Comparison of ENCODE assay signal across 10 cellular contexts in genomic region chr2:60873381-60873780, GRCh38. TPM values are rescaled to one million over a fixed set of nuclear protein-coding genes. Genes with fewer than 3 reads are reported as not detected.
DNase-seq lines count a peak whose midpoint lies in the region; ATAC-seq lines count a peak whose summit lies in the region.
"Had no signal": no experiment of that assay in that cellular context is flagged by ENCODE, and none has a peak within 500 bp of the region (broad histone marks: within the 10 kb centered on the region; RNA-seq: fewer than 3 reads in every experiment).

No MANE protein-coding gene starts in this region.

- no peaks in the 10 kb centered on the region for H3K27me3 Mint-ChIP-seq in activated naive CD8-positive, alpha-beta T cell treated with anti-CD3 and anti-CD28 coated beads, Interleukin-2, amount 50 U/mL, for 24 hours

- peak overlapping the region; percentile 84 for H3K27ac Mint-ChIP-seq in activated naive CD8-positive, alpha-beta T cell treated with anti-CD3 and anti-CD28 coated beads, Interleukin-2, amount 50 U/mL, for 24 hours

- peak overlapping the region; percentile 25 for H3K4me3 Mint-ChIP-seq in activated naive CD8-positive, alpha-beta T cell treated with anti-CD3 and anti-CD28 coated beads, Interleukin-2, amount 50 U/mL, for 24 hours

- DNase-seq in activated naive CD8-positive, alpha-beta T cell treated with anti-CD3 and anti-CD28 coated beads, Interleukin-2, amount 50 U/mL, for 24 hours = no peak
- DNase-seq in left lobe of liver (ENCODE audit: low spot score) = no peak
- DNase-seq in putamen (ENCODE audit: low spot score) = no peak
- no peak for DNase-seq in AG20443 (ENCODE audit: low spot score)
- DNase-seq in NCI-H2227 (lab: John Stamatoyannopoulos, UW; ENCODE audit: unreplicated experiment) = no peak
- DNase-seq: left ventricle myocardium superior, NCI-H1694 treated with DMSO at 0.1 percent for 48 hours had no signal

- no peaks in the 10 kb centered on the region for H3K9me3 Mint-ChIP-seq in activated naive CD8-positive, alpha-beta T cell treated with anti-CD3 and anti-CD28 coated beads, Interleukin-2, amount 50 U/mL, for 24 hours

- peaks cover 6% of the 10 kb centered on the region for H3K36me3 Mint-ChIP-seq in activated naive CD8-positive, alpha-beta T cell treated with anti-CD3 and anti-CD28 coated beads, Interleukin-2, amount 50 U/mL, for 24 hours (ENCODE audit: low read depth)

- H3K4me1 Mint-ChIP-seq in activated naive CD8-positive, alpha-beta T cell treated with anti-CD3 and anti-CD28 coated beads, Interleukin-2, amount 50 U/mL, for 24 hours = peaks cover 39% of the 10 kb centered on the region

- ATAC-seq in GM18870 (IDR thresholded peaks at IDR 0.05; ENCODE audit: unreplicated experiment) (peak; percentile 82), GM21423 (IDR thresholded peaks at IDR 0.05; ENCODE audit: unreplicated experiment) (peak; percentile 74), HG03103 (IDR thresholded peaks at IDR 0.05; ENCODE audit: low read depth, unreplicated experiment) (peak; percentile 86), left lobe of liver (no peak)
- peak; percentile 53 for ATAC-seq in activated naive CD8-positive, alpha-beta T cell treated with anti-CD3 and anti-CD28 coated beads, Interleukin-2, amount 50 U/mL, for 24 hours
- ATAC-seq: left ventricle myocardium superior had no signal

RNA-seq across cellular contexts. Expression of gene REL, which starts 8.0 kb away (rescaled TPM):
- 4.4 TPM for total RNA-seq in left lobe of liver
